Comparison of ENCODE assay signal across 7 cellular contexts in genomic region chr2:45610281-45611019, GRCh38. TPM values are rescaled to one million over a fixed set of nuclear protein-coding genes. Genes with fewer than 3 reads are reported as not detected.
DNase-seq lines count a peak whose midpoint lies in the region; ATAC-seq, FAIRE-seq and TF ChIP-seq lines count a peak whose summit lies in the region.

No MANE protein-coding gene starts in this region.

- H3K36me3 ChIP-seq in K562 (ENCODE audit: control insufficient read depth, insufficient read depth, low read length), result no peaks in the 10 kb centered on the region; the same call in 2 of the 3 replicates

- no peaks in the 10 kb centered on the region for H3K9me1 ChIP-seq in K562 (ENCODE audit: control insufficient read depth, insufficient read depth, low read length)

- H2AFZ ChIP-seq in K562 (ENCODE audit: low read depth, low read length), result peak overlapping the region; percentile 86

- H3K27me3 ChIP-seq in K562 (ENCODE audit: control insufficient read depth in 2 of 2, insufficient read depth in 2 of 2, low read length in 2 of 2), result no peaks in the 10 kb centered on the region

- DNase-seq in NCI-H146 (lab: John Stamatoyannopoulos, UW) (peak; percentile 67), T1000 (lab: John Stamatoyannopoulos, UW) (peak; percentile 33), K562 (ENCODE audit: extremely low read depth in 1 of 4, low spot score in 3 of 4) (peak; percentile 49 to 79 (median 54)), skeletal muscle cell (ENCODE audit: low read depth) (no peak)

- POLR2A ChIA-PET in K562 (lab: Yijun Ruan, JAX), result interaction anchor here (0.6 to 2.9 kb wide), 9 partner anchors 9 to 1428 kb away, joined by 3 to 9 read pairs (median 4); no protein-coding TSS in a partner anchor

- under 1% methylated on average over 22 of the region's 23 CpGs for WGBS in K562 (ENCODE audit: insufficient coverage, low coverage, missing lambda C conversion rate)

- H3K4me3 ChIP-seq in K562 (peak overlapping the region; percentile 62), iPS-11a (ENCODE audit: low read depth, low read length) (peak overlapping the region; percentile 76), skeletal muscle cell (ENCODE audit: low read depth, low read length) (peak overlapping the region; percentile 65)

- in situ Hi-C loops in K562 (cut with MboI), result no loop called here

- BruUV-seq in K562 (replicated peaks; lab: Mats Ljungman, UMichigan), result TSS peak; percentile 75

- H3K4me2 ChIP-seq in K562 (ENCODE audit: insufficient read depth, low read length), result peak overlapping the region; percentile 88

- intact Hi-C loops in K562 (cut with micrococcal nuclease), result no loop called here

- H3K9ac ChIP-seq in K562 (ENCODE audit: insufficient read depth in 1 of 2, low read depth in 2 of 2, low read length in 2 of 2), result peak overlapping the region; percentile 88

- no peak for TF ChIP-seq EP300 in K562 (IDR thresholded peaks at IDR 0.05; ENCODE audit: low read length)

- ATAC-seq in GM18498 (IDR thresholded peaks at IDR 0.05; ENCODE audit: unreplicated experiment) (peak; percentile 50), HG02885 (IDR thresholded peaks at IDR 0.05; ENCODE audit: poor library complexity, unreplicated experiment) (peak; percentile 43), K562 (peak; percentile 82)

- TF ChIP-seq RAD21 in K562 (CRISPR knock-in tag; conservative IDR thresholded peaks at IDR 0.05 in 1 of 2, IDR thresholded peaks at IDR 0.05 in 1 of 2), result peak in 1 of 2 experiments; percentile 36; a peak in 2 of 4 replicates

- TF ChIP-seq POLR2A in K562 (conservative IDR thresholded peaks at IDR 0.05), result no peak

- TF ChIP-seq CTCF in K562 (IDR thresholded peaks at IDR 0.05 in 2 of 3, conservative IDR thresholded peaks at IDR 0.05 in 1 of 3; ENCODE audit: insufficient read depth in 2 of 3, low read depth in 1 of 3, low read length in 3 of 3), result peak; percentile 45 to 54 (median 53); a peak in 5 of 6 replicates

- H3K79me2 ChIP-seq in K562 (ENCODE audit: control insufficient read depth, insufficient read depth, low read length), result peaks cover 43% of the 10 kb centered on the region

- H3K27ac ChIP-seq in K562 (ENCODE audit: extremely low read depth, low read depth, low read length), result peak overlapping the region; percentile 89

- peak; percentile 80 for FAIRE-seq in K562 (lab: Jason Lieb, UNC)

- H3K4me1 ChIP-seq in K562 (replicated peaks in 1 of 2; ENCODE audit: control insufficient read depth in 2 of 2, insufficient read depth in 2 of 2, low read length in 2 of 2), result peaks cover 0 to 16% of the 10 kb centered on the region in 2 experiments; a peak in 2 of 5 replicates

- no peaks in the 10 kb centered on the region for H3K9me3 ChIP-seq in K562 (replicated peaks; ENCODE audit: control insufficient read depth, insufficient read depth, low read depth, low read length)

- no peaks in the 10 kb centered on the region for H4K20me1 ChIP-seq in K562 (replicated peaks; ENCODE audit: control insufficient read depth, insufficient read depth, low read length)

- CTCF ChIA-PET in K562 (lab: Yijun Ruan, JAX; ENCODE audit: low intra/inter-chr PET ratio), result no interaction called here

TF ChIP-seq in K562, 482 proteins besides CTCF, POLR2A, EP300 and RAD21 (continues in another document):
- no peak for TF ChIP-seq ZNF143 (CRISPR knock-in tag; IDR thresholded peaks at IDR 0.05)
- TF ChIP-seq TCF3 (CRISPR knock-in tag; IDR thresholded peaks at IDR 0.05), result no peak
- TF ChIP-seq POLR2AphosphoS5 (IDR thresholded peaks at IDR 0.05; ENCODE audit: control insufficient read depth, insufficient read depth, low read depth, low read length), result peak; percentile 43; the same call in 1 of the 2 replicates
- 0 out of 2 replicates have a peak, but pooled peaks have one; percentile 13 for TF ChIP-seq ZEB2 (IDR thresholded peaks at IDR 0.05)
- TF ChIP-seq ZNF609 (CRISPR knock-in tag; IDR thresholded peaks at IDR 0.05; ENCODE audit: borderline replicate concordance), result no peak
- TF ChIP-seq L3MBTL2 (IDR thresholded peaks at IDR 0.05), result peak; percentile 37; the same call in 1 of the 2 replicates
- TF ChIP-seq ZBTB26 (CRISPR knock-in tag; IDR thresholded peaks at IDR 0.05), result no peak
- no peak for TF ChIP-seq ZNF140 (CRISPR knock-in tag; IDR thresholded peaks at IDR 0.05)
- TF ChIP-seq EZH2 (IDR thresholded peaks at IDR 0.05; ENCODE audit: borderline replicate concordance, low read depth, low read length), result no peak

RNA-seq across cellular contexts. Expression of gene SRBD1, which starts 0.6 kb away (rescaled TPM):
- total RNA-seq in K562 (2011; cell fraction: chromatin; rRNA removed; ENCODE audit: low replicate concordance), result 17.6 and 65.7 TPM in 2 replicates
- 9.3 and 12.1 TPM in 2 replicates for total RNA-seq in K562 (2011; cell fraction: nucleolus; rRNA removed)
- 18.6 and 21.4 TPM in 2 replicates for total RNA-seq in K562 (2011; cell fraction: nucleoplasm; rRNA removed)
- total RNA-seq in K562 (2014; rRNA removed), result 14.7 and 16.1 TPM in 2 replicates
- total RNA-seq in K562 (2014; rRNA removed; fragmentation: Illumina TruSeq; extraction: Trizol), result 23.2 and 28.0 TPM in 2 replicates
- 19.5 and 21.3 TPM in 2 replicates for total RNA-seq in K562 (2015; rRNA removed; fragmentation: Illumina TruSeq; extraction: Trizol)
- total RNA-seq in K562 (2021), result 13.0 and 14.6 TPM in 2 replicates
- 9.4 and 12.6 TPM in 2 replicates for polyA plus RNA-seq in K562 (2011; rRNA removed)
- 2.2 and 4.4 TPM in 2 replicates for polyA plus RNA-seq in K562 (2011; cell fraction: cytosol; rRNA removed)
- 7.7 and 10.2 TPM in 2 replicates for polyA plus RNA-seq in K562 (2011; cell fraction: nucleus; rRNA removed)
- polyA plus RNA-seq in K562 (2012), result 8.7 and 10.8 TPM in 2 replicates
- polyA plus RNA-seq in K562 (2014; fragmentation: Illumina TruSeq; extraction: Trizol), result 12.5 and 15.5 TPM in 2 replicates
- polyA plus RNA-seq in K562 (2014; fragmentation: Nextera tagmentation; extraction: Ambion mirVana), result 10 to 100 TPM in 1 of 2 experiments, 1 to 10 TPM in 1; 6.9 to 16.2 TPM
- 7.8 and 8.3 TPM in 2 replicates for polyA plus RNA-seq in K562 (2014; rRNA removed)
- 44.2 and 47.9 TPM in 2 replicates for polyA minus RNA-seq in K562 (2011; rRNA and poly(A)+ RNA removed)
- 8.1 and 12.8 TPM in 2 replicates for polyA minus RNA-seq in K562 (2011; cell fraction: cytosol; rRNA and poly(A)+ RNA removed)
- polyA minus RNA-seq in K562 (2011; cell fraction: nucleus; rRNA and poly(A)+ RNA removed), result 27.5 and 45.9 TPM in 2 replicates

RNA-seq across cellular contexts. Expression of gene PRKCE, which starts 41.0 kb away (rescaled TPM):
- 0.86 and 1.5 TPM in 2 replicates for total RNA-seq in K562 (2011; cell fraction: chromatin; rRNA removed; ENCODE audit: low replicate concordance)
- total RNA-seq in K562 (2011; cell fraction: nucleolus; rRNA removed), result 0.67 and 1.2 TPM in 2 replicates
- total RNA-seq in K562 (2011; cell fraction: nucleoplasm; rRNA removed), result 0.92 and 1.0 TPM in 2 replicates
- total RNA-seq in K562 (2014; rRNA removed) (0.18 and 0.20 TPM in 2 replicates), K562 (2014; rRNA removed; fragmentation: Illumina TruSeq; extraction: Trizol) (0.11 and 0.48 TPM in 2 replicates), K562 (2015; rRNA removed; fragmentation: Illumina TruSeq; extraction: Trizol) (0.41 and 0.69 TPM in 2 replicates), K562 (2021) (0.58 and 1.0 TPM in 2 replicates)
- polyA plus RNA-seq in K562 (2011; rRNA removed) (0.19 and 0.21 TPM in 2 replicates), K562 (2014; fragmentation: Illumina TruSeq; extraction: Trizol) (0.22 and 0.33 TPM in 2 replicates), K562 (2014; fragmentation: Nextera tagmentation; extraction: Ambion mirVana) (under 1 TPM in 1 of 2 experiments, not detected in 1; 0.06 TPM), K562 (2014; rRNA removed) (0.26 and 0.48 TPM in 2 replicates)
- polyA plus RNA-seq in K562 (2011; cell fraction: cytosol; rRNA removed), result 0.06 and 0.15 TPM in 2 replicates
- polyA plus RNA-seq in K562 (2011; cell fraction: nucleus; rRNA removed), result 0.29 and 0.67 TPM in 2 replicates
- polyA plus RNA-seq in K562 (2012), result 0.17 and 1.1 TPM in 2 replicates
- 0.18 TPM in 2 replicates for polyA minus RNA-seq in K562 (2011; rRNA and poly(A)+ RNA removed)
- not detected in 2 replicates for polyA minus RNA-seq in K562 (2011; cell fraction: cytosol; rRNA and poly(A)+ RNA removed)
- polyA minus RNA-seq in K562 (2011; cell fraction: nucleus; rRNA and poly(A)+ RNA removed), result 0.33 and 0.54 TPM in 2 replicates
